1 cellular context compared by ENCODE assay signal in genomic region chr15:42042602-42043400, GRCh38.
TF ChIP-seq lines count a peak whose summit lies in the region.

No MANE protein-coding gene starts in this region.

TF ChIP-seq in H1, 55 proteins besides CTCF, POLR2A, EP300 and RAD21:
- TF ChIP-seq CTBP2 (IDR thresholded peaks at IDR 0.05; ENCODE audit: borderline replicate concordance, insufficient read depth, insufficient read length, low read length) (no peak), SIRT6 (IDR thresholded peaks at IDR 0.05; ENCODE audit: low read length) (no peak), ATF3 (IDR thresholded peaks at IDR 0.05; ENCODE audit: insufficient read depth, low read depth, low read length) (no peak), MAX (IDR thresholded peaks at IDR 0.05) (no peak), JUN (IDR thresholded peaks at IDR 0.05; ENCODE audit: low read depth, low read length) (no peak), HDAC2 (IDR thresholded peaks at IDR 0.05; ENCODE audit: borderline replicate concordance in 1 of 2, low read depth in 2 of 2, low read length in 2 of 2) (no peak), GTF2F1 (IDR thresholded peaks at IDR 0.05; ENCODE audit: borderline replicate concordance, low read depth, low read length) (no peak), TCF12 (IDR thresholded peaks at IDR 0.05; ENCODE audit: low read depth, low read length) (no peak), NRF1 (IDR thresholded peaks at IDR 0.05; ENCODE audit: low read depth, low read length) (no peak)
